17 cellular contexts compared by ENCODE assay signal in genomic region chr5:78109891-78110324, GRCh38.
DNase-seq lines count a peak whose midpoint lies in the region; ATAC-seq and TF ChIP-seq lines count a peak whose summit lies in the region.
"Had no signal": no experiment of that assay in that cellular context is flagged by ENCODE, and none has a peak within 500 bp of the region (broad histone marks: within the 10 kb centered on the region; RNA-seq: fewer than 3 reads in every experiment).

No MANE protein-coding gene starts in this region.

- DNase-seq in SIG-M5 treated with dmso at 0.1 percent for 504 hours (lab: John Stamatoyannopoulos, UW; ENCODE audit: unreplicated experiment) (peak; percentile 28), SIG-M5 (lab: John Stamatoyannopoulos, UW) (no peak), HAP-1 (ENCODE audit: low spot score in 2 of 2) (no peak), Right ventricle myocardium inferior (ENCODE audit: missing footprints) (no peak)
- DNase-seq: activated CD8-positive, alpha-beta memory T cell treated with anti-CD3 and anti-CD28 coated beads, Interleukin-2, amount 50 U/mL, for 48 hours; amniotic stem cell; CD8-positive, alpha-beta T cell; cortex of kidney; mesendoderm; NCI-H1436; NCI-H526 treated with DMSO at 0.1 percent for 48 hours; upper lobe of right lung had no signal

- no peak for TF ChIP-seq CTCF in HEK293 (tag by site-specific recombination; IDR thresholded peaks at IDR 0.05)
- TF ChIP-seq CTCF in gastroesophageal sphincter (IDR thresholded peaks at IDR 0.05) = no peak

- peaks cover 0 to 16% of the 10 kb centered on the region in 2 experiments; a peak in 2 of 3 replicates for H3K36me3 ChIP-seq in HEK293 (ENCODE audit: control insufficient read depth in 2 of 2, insufficient read depth in 1 of 2, low read length in 2 of 2)
- peaks cover 10% of the 10 kb centered on the region for H3K36me3 ChIP-seq in HAP-1 (replicated peaks)
- peaks cover 0 to 49% of the 10 kb centered on the region in 2 donors for H3K36me3 ChIP-seq in gastroesophageal sphincter

- CTCF ChIA-PET in HEK293 (lab: Yijun Ruan, JAX) = no interaction called here

- TF ChIP-seq POLR2A in gastroesophageal sphincter (IDR thresholded peaks at IDR 0.05) = no peak

- POLR2A ChIA-PET in HEK293 (lab: Yijun Ruan, JAX) = no interaction called here

- intact Hi-C loops in Right ventricle myocardium inferior (cut with DNase I) = no loop called here

- H3K27ac ChIP-seq in HEK293 (ENCODE audit: extremely low read depth, low read depth, low read length) (no peak overlapping the region), gastroesophageal sphincter (no peak overlapping the region)
- H3K27ac ChIP-seq: 22Rv1, upper lobe of right lung had no signal

- peaks cover 41% of the 10 kb centered on the region for H3K4me1 Mint-ChIP-seq in stimulated activated memory B cell treated with anti-CD40 and anti-IgM and Interleukin-4, amounts not matched to agents 10 μg/mL and 1 μg/mL and 100 μg/mL, for 72 hours

- H3K27ac Mint-ChIP-seq in stimulated activated memory B cell treated with anti-CD40 and anti-IgM and Interleukin-4, amounts not matched to agents 10 μg/mL and 1 μg/mL and 100 μg/mL, for 72 hours = peak overlapping the region; percentile 75
- H3K27ac Mint-ChIP-seq: CD8-positive, alpha-beta T cell had no signal

- WGBS in gastroesophageal sphincter (ENCODE audit: low coverage in 1 of 2), 2 donors = 93 to 94% methylated on average over 3 of the region's 3 CpGs

- peak; percentile 50 for ATAC-seq in HG03575 (IDR thresholded peaks at IDR 0.05; ENCODE audit: extremely low read depth, insufficient number of reproducible peaks, low FRiP score, unreplicated experiment)
- ATAC-seq in stimulated activated memory B cell treated with anti-CD40 and anti-IgM and Interleukin-4, amounts not matched to agents 10 μg/mL and 1 μg/mL and 100 μg/mL, for 72 hours = peak; percentile 87
- ATAC-seq in Right ventricle myocardium inferior = no peak
- no peak for ATAC-seq in gastroesophageal sphincter
- ATAC-seq: CD8-positive, alpha-beta T cell; upper lobe of right lung had no signal

- no peaks in the 10 kb centered on the region for H3K27me3 Mint-ChIP-seq in stimulated activated memory B cell treated with anti-CD40 and anti-IgM and Interleukin-4, amounts not matched to agents 10 μg/mL and 1 μg/mL and 100 μg/mL, for 72 hours

- 0 out of 2 replicates have a peak, but pooled peaks cover 3% of the 10 kb centered on the region for H3K4me1 ChIP-seq in HEK293 (ENCODE audit: control insufficient read depth, insufficient read depth, low read length)
- H3K4me1 ChIP-seq in HAP-1 = peaks cover 10% of the 10 kb centered on the region
- H3K4me1 ChIP-seq in gastroesophageal sphincter = no peaks in the 10 kb centered on the region
- H3K4me1 ChIP-seq: upper lobe of right lung had no signal

- peak overlapping the region; percentile 56 for H3K4me3 Mint-ChIP-seq in stimulated activated memory B cell treated with anti-CD40 and anti-IgM and Interleukin-4, amounts not matched to agents 10 μg/mL and 1 μg/mL and 100 μg/mL, for 72 hours
- H3K4me3 Mint-ChIP-seq: CD8-positive, alpha-beta T cell had no signal

- H3K9me3 Mint-ChIP-seq in stimulated activated memory B cell treated with anti-CD40 and anti-IgM and Interleukin-4, amounts not matched to agents 10 μg/mL and 1 μg/mL and 100 μg/mL, for 72 hours = no peaks in the 10 kb centered on the region
- H3K9me3 Mint-ChIP-seq: CD8-positive, alpha-beta T cell had no signal

- H3K4me3 ChIP-seq in HEK293 (ENCODE audit: low read depth, low read length) (no peak overlapping the region), HAP-1 (no peak overlapping the region), gastroesophageal sphincter (no peak overlapping the region)
- H3K4me3 ChIP-seq: upper lobe of right lung had no signal

- H3K27me3 ChIP-seq in HAP-1 (ENCODE audit: low read depth) (no peaks in the 10 kb centered on the region), gastroesophageal sphincter (no peaks in the 10 kb centered on the region)
- H3K27me3 ChIP-seq: upper lobe of right lung had no signal

- H3K9me3 ChIP-seq in HEK293 (ENCODE audit: control insufficient read depth, insufficient read depth, low read depth, low read length) = no peaks in the 10 kb centered on the region
- no peaks in the 10 kb centered on the region for H3K9me3 ChIP-seq in HAP-1
- no peaks in the 10 kb centered on the region for H3K9me3 ChIP-seq in gastroesophageal sphincter
- H3K9me3 ChIP-seq: upper lobe of right lung had no signal

- H3K36me3 Mint-ChIP-seq in stimulated activated memory B cell treated with anti-CD40 and anti-IgM and Interleukin-4, amounts not matched to agents 10 μg/mL and 1 μg/mL and 100 μg/mL, for 72 hours = peaks cover 47% of the 10 kb centered on the region

- no peak for TF ChIP-seq EP300 in gastroesophageal sphincter (IDR thresholded peaks at IDR 0.05)

- in situ Hi-C loops in HAP-1 (cut with MboI; ENCODE audit: low sequenced_read_pairs) = no loop called here

TF ChIP-seq in HEK293, 187 proteins besides CTCF, POLR2A, EP300 and RAD21:
- TF ChIP-seq ZNF792 (tag by site-specific recombination; IDR thresholded peaks at IDR 0.05) (no peak), ZNF133 (tag by site-specific recombination; IDR thresholded peaks at IDR 0.05) (0 out of 2 replicates have a peak, but pooled peaks have one; percentile 21), HOXC10 (CRISPR knock-in tag; IDR thresholded peaks at IDR 0.05) (no peak), ZNF664 (tag by site-specific recombination; IDR thresholded peaks at IDR 0.05) (no peak)

Comparison
In these comparisons a context has a peak if more than half of its experiments do, and no peak if none do; other contexts are left out.
1. ATAC-seq: peak in HG03575 (single experiment) and stimulated activated memory B cell treated with anti-CD40 and anti-IgM and Interleukin-4, amounts not matched to agents 10 μg/mL and 1 μg/mL and 100 μg/mL, for 72 hours (single experiment); none in Right ventricle myocardium inferior (single experiment) and gastroesophageal sphincter (single experiment).